Comparison of ENCODE assay signal across 8 cellular contexts in genomic region chr9:129459550-129460322, GRCh38.
DNase-seq lines count a peak whose midpoint lies in the region; ATAC-seq and TF ChIP-seq lines count a peak whose summit lies in the region.

No MANE protein-coding gene starts in this region.

- ATAC-seq in GM21381 (IDR thresholded peaks at IDR 0.05; ENCODE audit: unreplicated experiment) (no peak), GM21619 (IDR thresholded peaks at IDR 0.05; ENCODE audit: unreplicated experiment) (no peak)

- TF ChIP-seq CTCF in left ventricle myocardium inferior (IDR thresholded peaks at IDR 0.05; ENCODE audit: borderline replicate concordance) (no peak), lower leg skin (IDR thresholded peaks at IDR 0.05) (no peak)

- peaks cover 39% of the 10 kb centered on the region for H3K4me1 ChIP-seq in left ventricle myocardium inferior

- DNase-seq in H7 = no peak
- DNase-seq in activated CD4-positive, alpha-beta T cell treated with anti-CD3 and anti-CD28 coated beads, Interleukin-2, amount 50 U/mL, for 48 hours = peak; percentile 72 to 79
- DNase-seq in left ventricle myocardium inferior = no peak
- DNase-seq in stimulated activated CD4-positive, alpha-beta T cell treated with anti-CD3 and anti-CD28 coated beads, Interleukin-1b, Interleukin-23, amount 100 ng/mL, for 48 hours = peak; percentile 63
- no peak for DNase-seq in lower leg skin (ENCODE audit: low spot score in 2 of 2)
- no peak for DNase-seq in dermis blood vessel endothelial cell

- H3K27ac ChIP-seq in left ventricle myocardium inferior (replicated peaks) = peak overlapping the region; percentile 81

- no peak for TF ChIP-seq POLR2A in lower leg skin (IDR thresholded peaks at IDR 0.05)

- H3K27me3 ChIP-seq in H7 (ENCODE audit: control insufficient read depth, insufficient read depth, low read length) (peaks cover 21% of the 10 kb centered on the region; the same call in 1 of the 2 replicates), left ventricle myocardium inferior (ENCODE audit: low read depth) (no peaks in the 10 kb centered on the region)

- 27 to 28% methylated on average over 26 of the region's 29 CpGs for WGBS in lower leg skin, 2 donors

- H3K36me3 ChIP-seq in H7 (replicated peaks; ENCODE audit: control insufficient read depth, insufficient read depth, low read length) (no peaks in the 10 kb centered on the region), left ventricle myocardium inferior (no peaks in the 10 kb centered on the region)

- H3K4me3 ChIP-seq in H7 (ENCODE audit: insufficient read depth, low read depth, low read length) (peak overlapping the region; percentile 50), left ventricle myocardium inferior (peak overlapping the region; percentile 40), lower leg skin (ENCODE audit: low read depth, poor library complexity, severe bottlenecking) (no peak overlapping the region)

- intact Hi-C loops in left ventricle myocardium inferior (cut with micrococcal nuclease) (no loop called here), lower leg skin (cut with DNase I; ENCODE audit: low total_unique reads) (no loop called here)

- no peaks in the 10 kb centered on the region for H3K9me3 ChIP-seq in left ventricle myocardium inferior (replicated peaks)

Comparison
In these comparisons a context has a peak if more than half of its experiments do, and no peak if none do; other contexts are left out.
1. DNase-seq: peak in activated CD4-positive, alpha-beta T cell treated with anti-CD3 and anti-CD28 coated beads, Interleukin-2, amount 50 U/mL, for 48 hours (2 of 2) and stimulated activated CD4-positive, alpha-beta T cell treated with anti-CD3 and anti-CD28 coated beads, Interleukin-1b, Interleukin-23, amount 100 ng/mL, for 48 hours (single experiment); none in H7 (single experiment), left ventricle myocardium inferior (single experiment), lower leg skin (0 of 2) and dermis blood vessel endothelial cell (single experiment).